ENCODE assay signal across 1 cellular context in the genomic region with DNA sequence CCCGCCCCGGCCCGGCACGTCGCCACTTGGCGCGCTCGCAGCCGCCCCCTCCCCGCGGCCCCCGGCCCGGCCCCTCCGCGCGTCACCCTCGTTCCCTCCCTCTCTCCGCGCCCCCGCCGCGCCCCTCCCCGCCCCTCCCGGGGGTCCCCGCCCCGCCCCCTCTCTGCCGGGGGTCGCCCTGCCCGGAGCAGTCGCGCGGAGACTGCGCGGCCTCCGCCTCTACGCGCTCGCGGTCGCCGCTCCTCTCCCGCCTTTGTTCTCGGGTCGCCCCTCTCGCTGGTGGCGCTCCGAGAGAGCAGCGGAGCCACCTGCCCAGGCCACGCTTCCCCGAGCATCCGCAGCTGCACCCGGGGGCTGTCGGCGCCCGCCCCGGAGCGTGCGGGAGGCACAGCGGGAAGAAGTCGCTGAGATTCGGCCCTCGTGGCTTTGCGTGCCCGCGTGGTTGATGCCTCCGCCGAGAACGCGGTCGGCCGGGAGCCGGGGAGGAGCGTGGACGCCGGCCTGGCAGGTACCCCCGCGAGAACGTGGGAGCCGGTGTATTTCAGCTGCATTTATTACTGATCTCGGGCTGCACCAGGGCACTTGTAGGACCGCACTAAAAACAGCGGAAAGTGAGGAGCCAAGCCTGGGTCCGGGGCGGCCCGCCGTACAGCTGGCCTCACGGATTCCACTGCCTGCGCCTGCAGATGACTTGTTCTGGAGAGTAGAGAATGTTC.
TF ChIP-seq lines count a peak whose summit lies in the region.

No MANE protein-coding gene starts in this region.

TF ChIP-seq in K562, 482 proteins besides CTCF, POLR2A, EP300 and RAD21 (continues in another document):
- TF ChIP-seq PURB (CRISPR knock-in tag; IDR thresholded peaks at IDR 0.05; ENCODE audit: low read depth) (no peak), ZNF212 (CRISPR knock-in tag; IDR thresholded peaks at IDR 0.05) (no peak), PML (IDR thresholded peaks at IDR 0.05; ENCODE audit: low read length) (peak; percentile 61; the same call in 1 of the 2 replicates), PHF20 (IDR thresholded peaks at IDR 0.05; ENCODE audit: partially characterized antibody) (peak; percentile 66), NONO (IDR thresholded peaks at IDR 0.05; ENCODE audit: low read depth in 2 of 2, low read length in 1 of 2) (peak in 1 of 2 experiments; percentile 69; a peak in 2 of 4 replicates), PCBP1 (IDR thresholded peaks at IDR 0.05; ENCODE audit: low read depth, low read length, poor library complexity, severe bottlenecking) (peak; percentile 78), CTBP1 (IDR thresholded peaks at IDR 0.05; ENCODE audit: borderline replicate concordance) (peak; percentile 70; the same call in 1 of the 2 replicates), MTA3 (IDR thresholded peaks at IDR 0.05; ENCODE audit: borderline replicate concordance) (peak; percentile 82; the same call in 1 of the 2 replicates), HDAC8 (tag; IDR thresholded peaks at IDR 0.05) (peak; percentile 74; the same call in 1 of the 2 replicates), MAFG (tag; conservative IDR thresholded peaks at IDR 0.05) (no peak), NFXL1 (CRISPR knock-in tag; IDR thresholded peaks at IDR 0.05) (no peak), NR4A1 (CRISPR knock-in tag; IDR thresholded peaks at IDR 0.05) (0 out of 2 replicates have a peak, but pooled peaks have one; percentile 6), NR4A1 (tag; IDR thresholded peaks at IDR 0.05) (0 out of 2 replicates have a peak, but pooled peaks have one; percentile 44), CBX5 (IDR thresholded peaks at IDR 0.05; ENCODE audit: borderline replicate concordance, low read depth) (no peak), FOXM1 (IDR thresholded peaks at IDR 0.05; ENCODE audit: low read depth) (no peak), FOXM1 (CRISPR knock-in tag; IDR thresholded peaks at IDR 0.05; ENCODE audit: low read depth) (peak; percentile 20; the same call in 1 of the 2 replicates), KDM4B (IDR thresholded peaks at IDR 0.05; ENCODE audit: borderline replicate concordance in 2 of 2, low read depth in 1 of 2) (peak in 1 of 2 experiments; percentile 68; a peak in 1 of 4 replicates), ZNF830 (CRISPR knock-in tag; IDR thresholded peaks at IDR 0.05) (peak; percentile 40; the same call in 1 of the 2 replicates), LCOR (CRISPR knock-in tag; IDR thresholded peaks at IDR 0.05) (0 out of 2 replicates have a peak, but pooled peaks have one; percentile 64), ZNF174 (CRISPR knock-in tag; IDR thresholded peaks at IDR 0.05) (no peak), DPF2 (IDR thresholded peaks at IDR 0.05) (no peak)
- TF ChIP-seq, protein P1, sequence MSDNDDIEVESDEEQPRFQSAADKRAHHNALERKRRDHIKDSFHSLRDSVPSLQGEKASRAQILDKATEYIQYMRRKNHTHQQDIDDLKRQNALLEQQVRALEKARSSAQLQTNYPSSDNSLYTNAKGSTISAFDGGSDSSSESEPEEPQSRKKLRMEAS (CRISPR knock-in tag; IDR thresholded peaks at IDR 0.05), result peak; percentile 94
- TF ChIP-seq, protein P2, sequence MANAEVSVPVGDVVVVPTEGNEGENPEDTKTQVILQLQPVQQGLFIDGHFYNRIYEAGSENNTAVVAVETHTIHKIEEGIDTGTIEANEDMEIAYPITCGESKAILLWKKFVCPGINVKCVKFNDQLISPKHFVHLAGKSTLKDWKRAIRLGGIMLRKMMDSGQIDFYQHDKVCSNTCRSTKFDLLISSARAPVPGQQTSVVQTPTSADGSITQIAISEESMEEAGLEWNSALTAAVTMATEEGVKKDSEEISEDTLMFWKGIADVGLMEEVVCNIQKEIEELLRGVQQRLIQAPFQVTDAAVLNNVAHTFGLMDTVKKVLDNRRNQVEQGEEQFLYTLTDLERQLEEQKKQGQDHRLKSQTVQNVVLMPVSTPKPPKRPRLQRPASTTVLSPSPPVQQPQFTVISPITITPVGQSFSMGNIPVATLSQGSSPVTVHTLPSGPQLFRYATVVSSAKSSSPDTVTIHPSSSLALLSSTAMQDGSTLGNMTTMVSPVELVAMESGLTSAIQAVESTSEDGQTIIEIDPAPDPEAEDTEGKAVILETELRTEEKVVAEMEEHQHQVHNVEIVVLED (CRISPR knock-in tag; IDR thresholded peaks at IDR 0.05), result no peak
- TF ChIP-seq, protein P3, sequence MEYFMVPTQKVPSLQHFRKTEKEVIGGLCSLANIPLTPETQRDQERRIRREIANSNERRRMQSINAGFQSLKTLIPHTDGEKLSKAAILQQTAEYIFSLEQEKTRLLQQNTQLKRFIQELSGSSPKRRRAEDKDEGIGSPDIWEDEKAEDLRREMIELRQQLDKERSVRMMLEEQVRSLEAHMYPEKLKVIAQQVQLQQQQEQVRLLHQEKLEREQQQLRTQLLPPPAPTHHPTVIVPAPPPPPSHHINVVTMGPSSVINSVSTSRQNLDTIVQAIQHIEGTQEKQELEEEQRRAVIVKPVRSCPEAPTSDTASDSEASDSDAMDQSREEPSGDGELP (CRISPR knock-in tag; IDR thresholded peaks at IDR 0.05; ENCODE audit: borderline replicate concordance), result peak; percentile 84
- TF ChIP-seq, protein P4, sequence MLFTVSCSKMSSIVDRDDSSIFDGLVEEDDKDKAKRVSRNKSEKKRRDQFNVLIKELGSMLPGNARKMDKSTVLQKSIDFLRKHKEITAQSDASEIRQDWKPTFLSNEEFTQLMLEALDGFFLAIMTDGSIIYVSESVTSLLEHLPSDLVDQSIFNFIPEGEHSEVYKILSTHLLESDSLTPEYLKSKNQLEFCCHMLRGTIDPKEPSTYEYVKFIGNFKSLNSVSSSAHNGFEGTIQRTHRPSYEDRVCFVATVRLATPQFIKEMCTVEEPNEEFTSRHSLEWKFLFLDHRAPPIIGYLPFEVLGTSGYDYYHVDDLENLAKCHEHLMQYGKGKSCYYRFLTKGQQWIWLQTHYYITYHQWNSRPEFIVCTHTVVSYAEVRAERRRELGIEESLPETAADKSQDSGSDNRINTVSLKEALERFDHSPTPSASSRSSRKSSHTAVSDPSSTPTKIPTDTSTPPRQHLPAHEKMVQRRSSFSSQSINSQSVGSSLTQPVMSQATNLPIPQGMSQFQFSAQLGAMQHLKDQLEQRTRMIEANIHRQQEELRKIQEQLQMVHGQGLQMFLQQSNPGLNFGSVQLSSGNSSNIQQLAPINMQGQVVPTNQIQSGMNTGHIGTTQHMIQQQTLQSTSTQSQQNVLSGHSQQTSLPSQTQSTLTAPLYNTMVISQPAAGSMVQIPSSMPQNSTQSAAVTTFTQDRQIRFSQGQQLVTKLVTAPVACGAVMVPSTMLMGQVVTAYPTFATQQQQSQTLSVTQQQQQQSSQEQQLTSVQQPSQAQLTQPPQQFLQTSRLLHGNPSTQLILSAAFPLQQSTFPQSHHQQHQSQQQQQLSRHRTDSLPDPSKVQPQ (CRISPR knock-in tag; IDR thresholded peaks at IDR 0.05; ENCODE audit: borderline replicate concordance), result no peak
- TF ChIP-seq, protein P5, sequence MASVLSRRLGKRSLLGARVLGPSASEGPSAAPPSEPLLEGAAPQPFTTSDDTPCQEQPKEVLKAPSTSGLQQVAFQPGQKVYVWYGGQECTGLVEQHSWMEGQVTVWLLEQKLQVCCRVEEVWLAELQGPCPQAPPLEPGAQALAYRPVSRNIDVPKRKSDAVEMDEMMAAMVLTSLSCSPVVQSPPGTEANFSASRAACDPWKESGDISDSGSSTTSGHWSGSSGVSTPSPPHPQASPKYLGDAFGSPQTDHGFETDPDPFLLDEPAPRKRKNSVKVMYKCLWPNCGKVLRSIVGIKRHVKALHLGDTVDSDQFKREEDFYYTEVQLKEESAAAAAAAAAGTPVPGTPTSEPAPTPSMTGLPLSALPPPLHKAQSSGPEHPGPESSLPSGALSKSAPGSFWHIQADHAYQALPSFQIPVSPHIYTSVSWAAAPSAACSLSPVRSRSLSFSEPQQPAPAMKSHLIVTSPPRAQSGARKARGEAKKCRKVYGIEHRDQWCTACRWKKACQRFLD (CRISPR knock-in tag; IDR thresholded peaks at IDR 0.05), result peak; percentile 35; the same call in 1 of the 2 replicates
- TF ChIP-seq, protein P6, sequence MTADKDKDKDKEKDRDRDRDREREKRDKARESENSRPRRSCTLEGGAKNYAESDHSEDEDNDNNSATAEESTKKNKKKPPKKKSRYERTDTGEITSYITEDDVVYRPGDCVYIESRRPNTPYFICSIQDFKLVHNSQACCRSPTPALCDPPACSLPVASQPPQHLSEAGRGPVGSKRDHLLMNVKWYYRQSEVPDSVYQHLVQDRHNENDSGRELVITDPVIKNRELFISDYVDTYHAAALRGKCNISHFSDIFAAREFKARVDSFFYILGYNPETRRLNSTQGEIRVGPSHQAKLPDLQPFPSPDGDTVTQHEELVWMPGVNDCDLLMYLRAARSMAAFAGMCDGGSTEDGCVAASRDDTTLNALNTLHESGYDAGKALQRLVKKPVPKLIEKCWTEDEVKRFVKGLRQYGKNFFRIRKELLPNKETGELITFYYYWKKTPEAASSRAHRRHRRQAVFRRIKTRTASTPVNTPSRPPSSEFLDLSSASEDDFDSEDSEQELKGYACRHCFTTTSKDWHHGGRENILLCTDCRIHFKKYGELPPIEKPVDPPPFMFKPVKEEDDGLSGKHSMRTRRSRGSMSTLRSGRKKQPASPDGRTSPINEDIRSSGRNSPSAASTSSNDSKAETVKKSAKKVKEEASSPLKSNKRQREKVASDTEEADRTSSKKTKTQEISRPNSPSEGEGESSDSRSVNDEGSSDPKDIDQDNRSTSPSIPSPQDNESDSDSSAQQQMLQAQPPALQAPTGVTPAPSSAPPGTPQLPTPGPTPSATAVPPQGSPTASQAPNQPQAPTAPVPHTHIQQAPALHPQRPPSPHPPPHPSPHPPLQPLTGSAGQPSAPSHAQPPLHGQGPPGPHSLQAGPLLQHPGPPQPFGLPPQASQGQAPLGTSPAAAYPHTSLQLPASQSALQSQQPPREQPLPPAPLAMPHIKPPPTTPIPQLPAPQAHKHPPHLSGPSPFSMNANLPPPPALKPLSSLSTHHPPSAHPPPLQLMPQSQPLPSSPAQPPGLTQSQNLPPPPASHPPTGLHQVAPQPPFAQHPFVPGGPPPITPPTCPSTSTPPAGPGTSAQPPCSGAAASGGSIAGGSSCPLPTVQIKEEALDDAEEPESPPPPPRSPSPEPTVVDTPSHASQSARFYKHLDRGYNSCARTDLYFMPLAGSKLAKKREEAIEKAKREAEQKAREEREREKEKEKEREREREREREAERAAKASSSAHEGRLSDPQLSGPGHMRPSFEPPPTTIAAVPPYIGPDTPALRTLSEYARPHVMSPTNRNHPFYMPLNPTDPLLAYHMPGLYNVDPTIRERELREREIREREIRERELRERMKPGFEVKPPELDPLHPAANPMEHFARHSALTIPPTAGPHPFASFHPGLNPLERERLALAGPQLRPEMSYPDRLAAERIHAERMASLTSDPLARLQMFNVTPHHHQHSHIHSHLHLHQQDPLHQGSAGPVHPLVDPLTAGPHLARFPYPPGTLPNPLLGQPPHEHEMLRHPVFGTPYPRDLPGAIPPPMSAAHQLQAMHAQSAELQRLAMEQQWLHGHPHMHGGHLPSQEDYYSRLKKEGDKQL (CRISPR knock-in tag; IDR thresholded peaks at IDR 0.05; ENCODE audit: borderline replicate concordance), result 0 out of 2 replicates have a peak, but pooled peaks have one; percentile 77
- TF ChIP-seq, protein P7, sequence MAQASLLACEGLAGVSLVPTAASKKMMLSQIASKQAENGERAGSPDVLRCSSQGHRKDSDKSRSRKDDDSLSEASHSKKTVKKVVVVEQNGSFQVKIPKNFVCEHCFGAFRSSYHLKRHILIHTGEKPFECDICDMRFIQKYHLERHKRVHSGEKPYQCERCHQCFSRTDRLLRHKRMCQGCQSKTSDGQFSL (CRISPR knock-in tag; IDR thresholded peaks at IDR 0.05), result peak; percentile 64
- TF ChIP-seq, protein P7 (tag; IDR thresholded peaks at IDR 0.05), result no peak; a peak in 1 of 4 replicates
- TF ChIP-seq, protein P8, sequence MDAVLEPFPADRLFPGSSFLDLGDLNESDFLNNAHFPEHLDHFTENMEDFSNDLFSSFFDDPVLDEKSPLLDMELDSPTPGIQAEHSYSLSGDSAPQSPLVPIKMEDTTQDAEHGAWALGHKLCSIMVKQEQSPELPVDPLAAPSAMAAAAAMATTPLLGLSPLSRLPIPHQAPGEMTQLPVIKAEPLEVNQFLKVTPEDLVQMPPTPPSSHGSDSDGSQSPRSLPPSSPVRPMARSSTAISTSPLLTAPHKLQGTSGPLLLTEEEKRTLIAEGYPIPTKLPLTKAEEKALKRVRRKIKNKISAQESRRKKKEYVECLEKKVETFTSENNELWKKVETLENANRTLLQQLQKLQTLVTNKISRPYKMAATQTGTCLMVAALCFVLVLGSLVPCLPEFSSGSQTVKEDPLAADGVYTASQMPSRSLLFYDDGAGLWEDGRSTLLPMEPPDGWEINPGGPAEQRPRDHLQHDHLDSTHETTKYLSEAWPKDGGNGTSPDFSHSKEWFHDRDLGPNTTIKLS (IDR thresholded peaks at IDR 0.05; ENCODE audit: borderline replicate concordance, low read depth), result peak; percentile 68
- TF ChIP-seq, protein P9, sequence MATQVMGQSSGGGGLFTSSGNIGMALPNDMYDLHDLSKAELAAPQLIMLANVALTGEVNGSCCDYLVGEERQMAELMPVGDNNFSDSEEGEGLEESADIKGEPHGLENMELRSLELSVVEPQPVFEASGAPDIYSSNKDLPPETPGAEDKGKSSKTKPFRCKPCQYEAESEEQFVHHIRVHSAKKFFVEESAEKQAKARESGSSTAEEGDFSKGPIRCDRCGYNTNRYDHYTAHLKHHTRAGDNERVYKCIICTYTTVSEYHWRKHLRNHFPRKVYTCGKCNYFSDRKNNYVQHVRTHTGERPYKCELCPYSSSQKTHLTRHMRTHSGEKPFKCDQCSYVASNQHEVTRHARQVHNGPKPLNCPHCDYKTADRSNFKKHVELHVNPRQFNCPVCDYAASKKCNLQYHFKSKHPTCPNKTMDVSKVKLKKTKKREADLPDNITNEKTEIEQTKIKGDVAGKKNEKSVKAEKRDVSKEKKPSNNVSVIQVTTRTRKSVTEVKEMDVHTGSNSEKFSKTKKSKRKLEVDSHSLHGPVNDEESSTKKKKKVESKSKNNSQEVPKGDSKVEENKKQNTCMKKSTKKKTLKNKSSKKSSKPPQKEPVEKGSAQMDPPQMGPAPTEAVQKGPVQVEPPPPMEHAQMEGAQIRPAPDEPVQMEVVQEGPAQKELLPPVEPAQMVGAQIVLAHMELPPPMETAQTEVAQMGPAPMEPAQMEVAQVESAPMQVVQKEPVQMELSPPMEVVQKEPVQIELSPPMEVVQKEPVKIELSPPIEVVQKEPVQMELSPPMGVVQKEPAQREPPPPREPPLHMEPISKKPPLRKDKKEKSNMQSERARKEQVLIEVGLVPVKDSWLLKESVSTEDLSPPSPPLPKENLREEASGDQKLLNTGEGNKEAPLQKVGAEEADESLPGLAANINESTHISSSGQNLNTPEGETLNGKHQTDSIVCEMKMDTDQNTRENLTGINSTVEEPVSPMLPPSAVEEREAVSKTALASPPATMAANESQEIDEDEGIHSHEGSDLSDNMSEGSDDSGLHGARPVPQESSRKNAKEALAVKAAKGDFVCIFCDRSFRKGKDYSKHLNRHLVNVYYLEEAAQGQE (CRISPR knock-in tag; IDR thresholded peaks at IDR 0.05; ENCODE audit: low read depth), result 0 out of 2 replicates have a peak, but pooled peaks have one; percentile 14
- TF ChIP-seq, protein P10, sequence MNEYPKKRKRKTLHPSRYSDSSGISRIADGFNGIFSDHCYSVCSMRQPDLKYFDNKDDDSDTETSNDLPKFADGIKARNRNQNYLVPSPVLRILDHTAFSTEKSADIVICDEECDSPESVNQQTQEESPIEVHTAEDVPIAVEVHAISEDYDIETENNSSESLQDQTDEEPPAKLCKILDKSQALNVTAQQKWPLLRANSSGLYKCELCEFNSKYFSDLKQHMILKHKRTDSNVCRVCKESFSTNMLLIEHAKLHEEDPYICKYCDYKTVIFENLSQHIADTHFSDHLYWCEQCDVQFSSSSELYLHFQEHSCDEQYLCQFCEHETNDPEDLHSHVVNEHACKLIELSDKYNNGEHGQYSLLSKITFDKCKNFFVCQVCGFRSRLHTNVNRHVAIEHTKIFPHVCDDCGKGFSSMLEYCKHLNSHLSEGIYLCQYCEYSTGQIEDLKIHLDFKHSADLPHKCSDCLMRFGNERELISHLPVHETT (CRISPR knock-in tag; conservative IDR thresholded peaks at IDR 0.05 in 1 of 2, IDR thresholded peaks at IDR 0.05 in 1 of 2), result peak in 1 of 2 experiments; percentile 60; a peak in 1 of 4 replicates
